Comparison of ENCODE assay signal across 8 cellular contexts in the genomic region with DNA sequence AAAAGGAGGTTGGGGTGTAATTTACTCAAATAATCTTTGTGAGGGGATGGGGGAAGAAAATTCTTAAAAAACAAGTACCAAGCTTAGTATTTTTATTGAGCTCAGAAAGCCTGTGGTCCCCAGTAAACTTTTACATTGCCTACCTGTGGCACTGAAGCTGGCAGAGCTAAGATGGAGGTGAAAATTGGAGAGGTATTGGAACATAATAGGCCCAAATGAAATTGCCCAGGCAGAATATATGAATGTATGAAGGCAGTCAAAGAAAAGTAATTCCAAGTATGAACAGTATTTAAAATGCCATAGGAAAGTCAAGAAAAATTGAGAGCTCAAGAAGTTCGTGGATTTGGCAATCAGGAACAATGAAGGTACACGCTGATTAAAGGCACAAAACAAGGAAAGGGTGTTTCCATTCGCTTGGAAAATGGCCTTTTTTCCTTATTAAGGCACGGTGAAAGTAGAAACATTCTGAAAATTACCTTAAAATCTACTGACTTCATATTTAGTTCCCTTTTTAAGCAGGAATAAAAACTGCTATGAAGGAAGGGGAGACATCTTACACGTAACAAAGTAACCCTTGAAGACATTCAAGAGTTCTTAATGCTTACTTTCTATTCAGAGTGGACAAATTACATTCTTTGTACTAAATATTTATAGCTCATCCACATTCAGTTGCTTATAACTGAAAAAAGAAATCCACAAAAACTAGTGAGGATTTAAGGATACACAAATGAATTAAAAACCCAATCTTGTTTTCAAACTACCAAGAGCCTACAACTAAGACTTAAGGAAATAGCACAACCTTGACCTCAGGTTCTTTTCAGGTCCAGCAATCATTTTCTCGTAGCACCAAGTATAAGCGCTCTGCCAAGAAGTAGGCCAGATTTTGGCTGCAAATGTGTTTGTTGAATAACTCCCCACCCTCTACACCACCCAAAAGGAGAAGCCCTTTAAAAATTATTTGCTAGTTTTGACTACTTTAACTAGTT. TPM values are rescaled to one million over a fixed set of nuclear protein-coding genes. Genes with fewer than 3 reads are reported as not detected.
DNase-seq lines count a peak whose midpoint lies in the region; ATAC-seq, FAIRE-seq and TF ChIP-seq lines count a peak whose summit lies in the region.

No MANE protein-coding gene starts in this region.

- no peak for FAIRE-seq in GM19239 (lab: Jason Lieb, UNC)

- H3K9me3 ChIP-seq in heart right ventricle, result no peaks in the 10 kb centered on the region
- no peaks in the 10 kb centered on the region for H3K9me3 ChIP-seq in ascending aorta
- H3K9me3 ChIP-seq in suprapubic skin, result no peaks in the 10 kb centered on the region

- no peak for TF ChIP-seq EP300 in suprapubic skin (IDR thresholded peaks at IDR 0.05)

- DNase-seq in heart right ventricle (no peak), left ventricle myocardium superior (no peak), ascending aorta (ENCODE audit: low spot score in 2 of 2) (no peak), suprapubic skin (ENCODE audit: low spot score in 2 of 2) (no peak), GM19239 (ENCODE audit: insufficient read length, low spot score) (no peak)
- DNase-seq in effector CD8-positive, alpha-beta T cell (lab: John Stamatoyannopoulos, UW), result no peak

- H3K36me3 ChIP-seq in heart right ventricle (peaks cover 0 to 36% (median 0%) of the 10 kb centered on the region in 9 donors), ascending aorta (no peaks in the 10 kb centered on the region), suprapubic skin (no peaks in the 10 kb centered on the region)

- peak overlapping the region; percentile 64 to 92 (median 82) for H3K4me3 ChIP-seq in heart right ventricle
- peak overlapping the region; percentile 83 to 98 for H3K4me3 ChIP-seq in ascending aorta
- H3K4me3 ChIP-seq in suprapubic skin, result peak overlapping the region; percentile 89

- no peak for TF ChIP-seq POLR2A in suprapubic skin (IDR thresholded peaks at IDR 0.05)

- ATAC-seq in heart right ventricle (no peak), left ventricle myocardium superior (no peak), GM18868 (IDR thresholded peaks at IDR 0.05; ENCODE audit: unreplicated experiment) (no peak)

- peak overlapping the region; percentile 93 to 100 (median 100) for H3K27ac ChIP-seq in heart right ventricle
- peak overlapping the region; percentile 97 to 100 for H3K27ac ChIP-seq in ascending aorta
- peak overlapping the region; percentile 100 for H3K27ac ChIP-seq in layer of hippocampus (ENCODE audit: low read depth, low read length)
- H3K27ac ChIP-seq in suprapubic skin, result peak overlapping the region; percentile 100

- WGBS in heart right ventricle, 2 donors, result 2 to 5% methylated on average over 7 of the region's 7 CpGs
- WGBS in suprapubic skin, result 1% methylated on average over 7 of the region's 7 CpGs

- H3K27me3 ChIP-seq in heart right ventricle (no peaks in the 10 kb centered on the region), ascending aorta (no peaks in the 10 kb centered on the region), layer of hippocampus (ENCODE audit: control insufficient read depth, insufficient read depth, low read length) (no peaks in the 10 kb centered on the region), suprapubic skin (no peaks in the 10 kb centered on the region)

- intact Hi-C loops in heart right ventricle (cut with DNase I) (loop anchor here in 5 of 10 donors (1.0 to 10.0 kb wide), 4 partner anchors 26 to 66 kb away; no protein-coding TSS in a partner anchor), left ventricle myocardium superior (cut with micrococcal nuclease) (no loop called here), ascending aorta (cut with DNase I) (loop anchor here (1.0 kb wide), 1 partner anchor 8 kb away; no protein-coding TSS in a partner anchor)

- TF ChIP-seq CTCF in heart right ventricle (IDR thresholded peaks at IDR 0.05) (no peak), ascending aorta (IDR thresholded peaks at IDR 0.05) (no peak), suprapubic skin (IDR thresholded peaks at IDR 0.05) (no peak)

- peaks cover 7 to 55% (median 46%) of the 10 kb centered on the region in 9 donors for H3K4me1 ChIP-seq in heart right ventricle
- H3K4me1 ChIP-seq in ascending aorta, result peaks cover 0 to 28% of the 10 kb centered on the region in 2 donors
- H3K4me1 ChIP-seq in suprapubic skin, result peaks cover 47% of the 10 kb centered on the region

RNA-seq across cellular contexts. Expression of a gene that starts 3.2 kb away (rescaled TPM):
- total RNA-seq in heart right ventricle (10 to 100 TPM; 41.1 to 53.3 (median 47.5) TPM), left ventricle myocardium superior (35.9 TPM), ascending aorta (43.0 TPM), suprapubic skin (100 to 1,000 TPM in 2 of 4 donors, 10 to 100 TPM in 2; 93.9 to 208 (median 118) TPM)
- 10 to 100 TPM in 1 of 2 donors, 1 to 10 TPM in 1; 9.4 to 25.2 TPM for polyA plus RNA-seq in heart right ventricle
